8 cellular contexts compared by ENCODE assay signal in the genomic region with DNA sequence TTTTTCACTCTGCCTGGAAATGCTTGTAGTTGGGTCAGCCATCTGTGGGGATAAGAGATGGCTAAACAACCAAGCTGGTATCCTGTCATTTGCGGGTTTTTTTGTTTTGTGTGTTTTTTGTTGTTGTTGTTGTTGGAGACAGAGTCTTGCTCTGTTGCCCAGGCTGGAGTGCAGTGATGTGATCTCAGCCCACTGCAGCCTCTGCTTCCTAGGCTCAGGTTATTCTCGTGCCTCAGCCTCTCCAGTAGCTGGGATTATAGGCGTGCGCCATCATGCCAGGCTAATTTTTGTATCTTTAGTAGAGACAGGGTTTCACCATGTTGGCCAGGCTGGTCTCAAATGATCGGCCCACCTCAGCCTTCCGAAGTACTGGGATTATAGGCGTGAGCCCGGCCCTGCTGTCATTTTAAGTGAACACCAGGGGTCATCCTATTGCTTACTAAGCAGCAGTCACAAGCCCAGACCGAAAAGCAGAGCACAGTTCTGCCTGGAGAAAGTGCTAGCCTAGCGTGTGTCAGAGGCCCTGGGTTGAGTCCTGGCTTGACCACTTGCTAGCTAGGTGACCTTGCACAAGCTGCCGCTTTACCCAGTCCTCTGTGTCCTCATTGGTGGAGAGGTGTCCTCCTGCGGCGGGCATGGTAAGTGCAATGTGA. TPM values are rescaled to one million over a fixed set of nuclear protein-coding genes. Genes with fewer than 3 reads are reported as not detected.
DNase-seq lines count a peak whose midpoint lies in the region; ATAC-seq, FAIRE-seq and TF ChIP-seq lines count a peak whose summit lies in the region.

No MANE protein-coding gene starts in this region.

- intact Hi-C loops in activated CD4-positive, alpha-beta memory T cell treated with anti-CD3 and anti-CD28 coated beads for 36 hours (cut with micrococcal nuclease), result loop anchor here (10.0 kb wide), 1 partner anchor 465 kb away; the partner anchor contains the start of gene TVP23B

- TF ChIP-seq RAD21 in neural cell (conservative IDR thresholded peaks at IDR 0.05), result peak; percentile 66

- peaks cover 23% of the 10 kb centered on the region for H3K36me3 Mint-ChIP-seq in endothelial cell (ENCODE audit: low read depth, unreplicated experiment)
- peaks cover 14% of the 10 kb centered on the region for H3K36me3 Mint-ChIP-seq in activated CD4-positive, alpha-beta memory T cell treated with anti-CD3 and anti-CD28 coated beads for 36 hours

- peak; percentile 56 for TF ChIP-seq CTCF in BE2C (IDR thresholded peaks at IDR 0.05; ENCODE audit: low read depth, low read length)
- peak; percentile 45 for TF ChIP-seq CTCF in RWPE2 (IDR thresholded peaks at IDR 0.05; ENCODE audit: poor library complexity, severe bottlenecking)
- TF ChIP-seq CTCF in endothelial cell (IDR thresholded peaks at IDR 0.05; ENCODE audit: unreplicated experiment), result no peak
- TF ChIP-seq CTCF in neural cell (IDR thresholded peaks at IDR 0.05; ENCODE audit: poor library complexity, severe bottlenecking), result peak; percentile 57

- H3K9ac ChIP-seq in neural cell (ENCODE audit: low read length), result no peak overlapping the region

- peaks cover 8% of the 10 kb centered on the region for H3K27me3 Mint-ChIP-seq in endothelial cell (ENCODE audit: unreplicated experiment)
- H3K27me3 Mint-ChIP-seq in activated CD4-positive, alpha-beta memory T cell treated with anti-CD3 and anti-CD28 coated beads for 36 hours, result no peaks in the 10 kb centered on the region

- H3K27ac Mint-ChIP-seq in endothelial cell (ENCODE audit: unreplicated experiment), result no peak overlapping the region
- H3K27ac Mint-ChIP-seq in activated CD4-positive, alpha-beta memory T cell treated with anti-CD3 and anti-CD28 coated beads for 36 hours, result no peak overlapping the region

- H3K36me3 ChIP-seq in BE2C (peaks cover 7% of the 10 kb centered on the region), RWPE2 (ENCODE audit: low read depth) (peaks cover 57% of the 10 kb centered on the region), neural cell (ENCODE audit: insufficient read depth, low read length) (no peaks in the 10 kb centered on the region)

- no peaks in the 10 kb centered on the region for H3K9me3 Mint-ChIP-seq in endothelial cell (ENCODE audit: unreplicated experiment)
- no peaks in the 10 kb centered on the region for H3K9me3 Mint-ChIP-seq in activated CD4-positive, alpha-beta memory T cell treated with anti-CD3 and anti-CD28 coated beads for 36 hours

- H3K4me1 ChIP-seq in BE2C (no peaks in the 10 kb centered on the region), RWPE2 (ENCODE audit: insufficient read depth, poor library complexity, severe bottlenecking) (peaks cover 9% of the 10 kb centered on the region)

- DNase-seq in BE2C (peak; percentile 50), GM18507 (ENCODE audit: extremely low spot score, insufficient read length, low read depth) (no peak), RWPE2 (ENCODE audit: low spot score) (no peak), endothelial cell (ENCODE audit: low spot score) (peak; percentile 51)
- no peak for DNase-seq in activated CD4-positive, alpha-beta memory T cell treated with anti-CD3 and anti-CD28 coated beads for 36 hours

- H3F3A ChIP-seq in neural cell (ENCODE audit: insufficient read depth, low read length, poor library complexity, severe bottlenecking), result no peaks in the 10 kb centered on the region

- no peaks in the 10 kb centered on the region for H3K9me2 ChIP-seq in neural cell (ENCODE audit: insufficient read depth, low read length)

- POLR2A ChIA-PET in activated CD4-positive, alpha-beta memory T cell treated with anti-CD3 and anti-CD28 coated beads for 36 hours (lab: Charles Lee), result no interaction called here

- ATAC-seq in RWPE2 (ENCODE audit: low read depth) (peak; percentile 22; the same call in 1 of the 3 replicates), HG02642 (IDR thresholded peaks at IDR 0.05; ENCODE audit: poor library complexity, unreplicated experiment) (no peak), HG02973 (IDR thresholded peaks at IDR 0.05; ENCODE audit: unreplicated experiment) (no peak)

- H3K9me3 ChIP-seq in BE2C, result no peaks in the 10 kb centered on the region
- H3K9me3 ChIP-seq in RWPE2 (ENCODE audit: severe bottlenecking), result no peaks in the 10 kb centered on the region
- no peaks in the 10 kb centered on the region for H3K9me3 ChIP-seq in neural cell (ENCODE audit: low read length)

- no peak overlapping the region for H3K27ac ChIP-seq in RWPE2 (ENCODE audit: poor library complexity, severe bottlenecking)
- H3K27ac ChIP-seq in neural cell (ENCODE audit: low read length), result no peak overlapping the region

- no peaks in the 10 kb centered on the region for H4K20me1 ChIP-seq in neural cell (ENCODE audit: insufficient read depth)

- peaks cover 38% of the 10 kb centered on the region for H3K4me1 Mint-ChIP-seq in endothelial cell (ENCODE audit: unreplicated experiment)
- peaks cover 53% of the 10 kb centered on the region for H3K4me1 Mint-ChIP-seq in activated CD4-positive, alpha-beta memory T cell treated with anti-CD3 and anti-CD28 coated beads for 36 hours (ENCODE audit: low read depth)

- no peak for TF ChIP-seq EP300 in neural cell (conservative IDR thresholded peaks at IDR 0.05; ENCODE audit: poor library complexity, severe bottlenecking)

- H2AFZ ChIP-seq in neural cell (ENCODE audit: low read depth, low read length), result no peak overlapping the region

- H3K4me3 Mint-ChIP-seq in endothelial cell (ENCODE audit: unreplicated experiment), result peak overlapping the region; percentile 31
- H3K4me3 Mint-ChIP-seq in activated CD4-positive, alpha-beta memory T cell treated with anti-CD3 and anti-CD28 coated beads for 36 hours, result no peak overlapping the region

- FAIRE-seq in GM18507 (lab: Jason Lieb, UNC), result peak; percentile 26

- CTCF ChIA-PET in activated CD4-positive, alpha-beta memory T cell treated with anti-CD3 and anti-CD28 coated beads for 36 hours (lab: Charles Lee), result interaction anchor here (0.8 to 1.1 kb wide), 2 partner anchors 56 to 178 kb away, joined by 3 to 4 read pairs; no protein-coding TSS in a partner anchor

- H3K27me3 ChIP-seq in BE2C (no peaks in the 10 kb centered on the region), RWPE2 (ENCODE audit: insufficient read depth, poor library complexity, severe bottlenecking) (no peaks in the 10 kb centered on the region), neural cell (ENCODE audit: insufficient read depth, low read depth, low read length) (no peaks in the 10 kb centered on the region)

- H3K4me3 ChIP-seq in BE2C (ENCODE audit: low read depth, low read length) (no peak overlapping the region), RWPE2 (ENCODE audit: severe bottlenecking) (no peak overlapping the region), neural cell (ENCODE audit: low read length) (peak overlapping the region; percentile 47)

- H3K79me2 ChIP-seq in neural cell (replicated peaks; ENCODE audit: insufficient read depth, low read length), result peaks cover 26% of the 10 kb centered on the region

- H3K4me2 ChIP-seq in neural cell (ENCODE audit: low read length), result no peak overlapping the region

RNA-seq across cellular contexts. Expression of gene SMCR8, which starts 4.6 kb away (rescaled TPM):
- polyA plus RNA-seq in BE2C (2012; ENCODE audit: insufficient read depth, insufficient read length, low read depth), result 7.1 TPM
- 21.3 TPM for total RNA-seq in endothelial cell (ENCODE audit: unreplicated experiment)
- 4.3 and 6.9 TPM in 2 replicates for polyA plus RNA-seq in neural cell
- 19.4 and 23.4 TPM in 2 replicates for polyA minus RNA-seq in neural cell
- 10 to 100 TPM; 11.1 to 11.3 TPM for total RNA-seq in activated CD4-positive, alpha-beta memory T cell treated with anti-CD3 and anti-CD28 coated beads for 36 hours

RNA-seq across cellular contexts. Expression of gene TOP3A, which starts 4.9 kb away (rescaled TPM):
- 14.1 TPM for polyA plus RNA-seq in BE2C (2012; ENCODE audit: insufficient read depth, insufficient read length, low read depth)
- total RNA-seq in endothelial cell (ENCODE audit: unreplicated experiment), result 39.2 TPM
- polyA plus RNA-seq in neural cell, result 22.9 and 31.9 TPM in 2 replicates
- 58.4 and 68.2 TPM in 2 replicates for polyA minus RNA-seq in neural cell
- total RNA-seq in activated CD4-positive, alpha-beta memory T cell treated with anti-CD3 and anti-CD28 coated beads for 36 hours, result 10 to 100 TPM; 52.4 to 53.0 TPM

RNA-seq across cellular contexts. Expression of gene SHMT1, which starts 43.6 kb away (rescaled TPM):
- 3.2 TPM for polyA plus RNA-seq in BE2C (2012; ENCODE audit: insufficient read depth, insufficient read length, low read depth)
- 18.9 TPM for total RNA-seq in endothelial cell (ENCODE audit: unreplicated experiment)
- 4.5 and 5.8 TPM in 2 replicates for polyA plus RNA-seq in neural cell
- 3.4 and 5.1 TPM in 2 replicates for polyA minus RNA-seq in neural cell
- 10 to 100 TPM; 49.2 to 49.9 TPM for total RNA-seq in activated CD4-positive, alpha-beta memory T cell treated with anti-CD3 and anti-CD28 coated beads for 36 hours

RNA-seq across cellular contexts. Expression of gene EVPLL, which starts 57.8 kb away (rescaled TPM):
- not detected for polyA plus RNA-seq in BE2C (2012; ENCODE audit: insufficient read depth, insufficient read length, low read depth)
- not detected for total RNA-seq in endothelial cell (ENCODE audit: unreplicated experiment)
- polyA plus RNA-seq in neural cell, result not detected in 2 replicates
- not detected in 2 replicates for polyA minus RNA-seq in neural cell
- not detected for total RNA-seq in activated CD4-positive, alpha-beta memory T cell treated with anti-CD3 and anti-CD28 coated beads for 36 hours

RNA-seq across cellular contexts. Expression of gene MIEF2, which starts 59.3 kb away (rescaled TPM):
- 6.6 TPM for polyA plus RNA-seq in BE2C (2012; ENCODE audit: insufficient read depth, insufficient read length, low read depth)
- total RNA-seq in endothelial cell (ENCODE audit: unreplicated experiment), result 11.6 TPM
- polyA plus RNA-seq in neural cell, result 74.9 and 102 TPM in 2 replicates
- 64.3 and 67.3 TPM in 2 replicates for polyA minus RNA-seq in neural cell
- 1 to 10 TPM; 6.5 to 6.8 TPM for total RNA-seq in activated CD4-positive, alpha-beta memory T cell treated with anti-CD3 and anti-CD28 coated beads for 36 hours

Comparison
In these comparisons a context has a peak if more than half of its experiments do, and no peak if none do; other contexts are left out.
1. DNase-seq: peak in BE2C (single experiment) and endothelial cell (single experiment); none in GM18507 (single experiment), RWPE2 (single experiment) and activated CD4-positive, alpha-beta memory T cell treated with anti-CD3 and anti-CD28 coated beads for 36 hours (single experiment).